27 cellular contexts compared by ENCODE assay signal in the genomic region with DNA sequence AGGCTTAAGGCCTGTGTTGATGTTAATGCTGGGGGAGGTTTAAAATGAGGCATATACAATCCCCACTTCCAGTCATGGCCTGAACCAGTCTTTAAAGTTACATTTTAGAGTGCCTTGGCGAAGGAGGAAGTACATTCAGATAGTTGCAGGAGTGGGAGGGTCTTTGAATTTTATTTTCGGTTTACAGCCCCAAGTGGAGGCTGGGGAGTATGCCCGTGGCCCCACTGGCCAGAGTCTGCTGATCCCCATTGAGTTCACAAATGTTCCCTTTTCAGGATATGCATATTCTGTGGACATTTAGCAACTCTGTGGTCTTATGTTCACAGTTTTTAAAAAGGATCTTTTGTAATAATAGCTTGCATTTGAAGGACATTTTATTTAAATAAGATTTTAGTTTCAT.
DNase-seq lines count a peak whose midpoint lies in the region; ATAC-seq and TF ChIP-seq lines count a peak whose summit lies in the region.
"Had no signal": no experiment of that assay in that cellular context is flagged by ENCODE, and none has a peak within 500 bp of the region (broad histone marks: within the 10 kb centered on the region; RNA-seq: fewer than 3 reads in every experiment).

No MANE protein-coding gene starts in this region.

- H3K4me1 ChIP-seq in mucosa of descending colon (ENCODE audit: low read depth) (no peaks in the 10 kb centered on the region), left ventricle myocardium inferior (no peaks in the 10 kb centered on the region)
- H3K4me1 ChIP-seq: breast epithelium had no signal

- no peak overlapping the region for H3K27ac ChIP-seq in left ventricle myocardium inferior (replicated peaks)
- H3K27ac ChIP-seq: breast epithelium, foreskin keratinocyte, hepatocyte, SJSA1, WERI-Rb-1 had no signal

- TF ChIP-seq CTCF in mucosa of descending colon (IDR thresholded peaks at IDR 0.05) (no peak), left ventricle myocardium inferior (IDR thresholded peaks at IDR 0.05; ENCODE audit: borderline replicate concordance) (no peak)

- H3K27me3 ChIP-seq in left ventricle myocardium inferior (ENCODE audit: low read depth): no peaks in the 10 kb centered on the region
- H3K27me3 ChIP-seq: breast epithelium, foreskin keratinocyte, hepatocyte, SJSA1 had no signal

- peak; percentile 42 for DNase-seq in CD1c-positive myeloid dendritic cell (ENCODE audit: extremely low spot score)
- peak; percentile 74 to 83 for DNase-seq in Kasumi-1 (lab: John Stamatoyannopoulos, UW)
- peak; percentile 38 for DNase-seq in SIG-M5 (lab: John Stamatoyannopoulos, UW)
- no peak for DNase-seq in mucosa of descending colon
- no peak for DNase-seq in left ventricle myocardium inferior
- DNase-seq in NCI-H345 (lab: John Stamatoyannopoulos, UW): no peak
- DNase-seq: activated CD4-positive, alpha-beta T cell treated with anti-CD3 and anti-CD28 coated beads, Interleukin-2, amount 10 ng/mL, durations not matched to agents 7 days and 5 days; activated naive CD4-positive, alpha-beta T cell treated with anti-CD3 and anti-CD28 coated beads, Interleukin-2, amount 50 U/mL, for 16 hours; amygdala; CD8-positive, alpha-beta memory T cell; effector memory CD8-positive, alpha-beta T cell; foreskin keratinocyte; Karpas-422; midbrain; NCI-H1417 treated with DMSO at 0.1 percent for 48 hours; NCI-H446; stimulated activated CD4-positive, alpha-beta T cell treated with anti-CD3 and anti-CD28 coated beads, Interleukin-15, amount 100 ng/mL, for 24 hours; stimulated activated naive CD8-positive, alpha-beta T cell treated with anti-CD3 and anti-CD28 coated beads, Interleukin-15, Interleukin-2, amounts not matched to agents 100 U/mL and 50 U/mL, for 24 hours; T-helper 17 cell; WERI-Rb-1 had no signal

- H3K9me3 ChIP-seq in mucosa of descending colon (no peaks in the 10 kb centered on the region), left ventricle myocardium inferior (replicated peaks) (peaks cover 7% of the 10 kb centered on the region)
- H3K9me3 ChIP-seq: breast epithelium, SJSA1 had no signal

- peak; percentile 22 for ATAC-seq in mucosa of descending colon
- no peak for ATAC-seq in HG02623 (IDR thresholded peaks at IDR 0.05; ENCODE audit: unreplicated experiment)
- ATAC-seq: effector memory CD8-positive, alpha-beta T cell; foreskin keratinocyte; GM23338; Panc1; sciatic nerve; stimulated activated naive CD8-positive, alpha-beta T cell treated with anti-CD3 and anti-CD28 coated beads, Interleukin-15, Interleukin-2, amounts not matched to agents 100 U/mL and 50 U/mL, for 24 hours; T-helper 17 cell had no signal

- H3K4me3 ChIP-seq in mucosa of descending colon: no peak overlapping the region
- H3K4me3 ChIP-seq in left ventricle myocardium inferior: no peak overlapping the region
- H3K4me3 ChIP-seq: breast epithelium, GM23338, hepatocyte, SJSA1 had no signal

- intact Hi-C loops in mucosa of descending colon (cut with DNase I, micrococcal nuclease): no loop called here
- intact Hi-C loops in left ventricle myocardium inferior (cut with micrococcal nuclease): no loop called here

- H3K36me3 ChIP-seq in mucosa of descending colon (ENCODE audit: low read depth) (no peaks in the 10 kb centered on the region), left ventricle myocardium inferior (no peaks in the 10 kb centered on the region)
- H3K36me3 ChIP-seq: breast epithelium, SJSA1, WERI-Rb-1 had no signal

Comparison
In these comparisons a context has a peak if more than half of its experiments do, and no peak if none do; other contexts are left out.
1. DNase-seq: peak in CD1c-positive myeloid dendritic cell (single experiment), Kasumi-1 (2 of 2) and SIG-M5 (single experiment); none in mucosa of descending colon (0 of 3), left ventricle myocardium inferior (single experiment) and NCI-H345 (single experiment).